18 cellular contexts compared by ENCODE assay signal in the genomic region with DNA sequence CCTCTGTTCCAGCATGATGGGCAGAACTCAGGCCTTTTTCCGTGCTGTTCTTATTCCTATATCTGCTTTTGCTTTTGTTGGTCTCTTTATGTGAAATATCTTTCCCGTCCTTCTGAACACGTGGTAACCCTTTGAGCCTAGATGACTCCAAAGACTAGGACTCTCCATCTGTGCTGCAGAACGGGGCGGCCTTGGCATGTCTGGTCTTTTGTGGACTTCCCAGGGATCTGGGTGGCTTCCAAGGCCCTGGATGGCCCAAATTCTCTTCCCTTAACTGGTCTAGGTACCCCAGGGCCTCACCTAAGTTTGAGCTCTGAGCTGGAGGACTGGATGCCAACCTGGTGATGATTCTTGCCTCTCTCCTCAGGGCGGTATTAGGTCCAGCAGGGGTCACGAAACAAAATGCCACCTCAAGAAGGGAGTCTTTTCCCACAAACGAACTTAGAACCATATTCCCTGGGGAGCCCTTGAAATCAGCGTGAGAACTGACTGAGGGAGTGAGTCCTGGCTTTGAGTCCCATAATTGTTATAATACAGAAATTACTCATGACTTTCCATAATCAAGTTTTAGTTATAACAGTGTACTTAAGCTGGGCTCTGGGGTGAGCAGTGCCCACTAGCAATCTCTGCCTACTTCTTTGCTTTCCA. TPM values are rescaled to one million over a fixed set of nuclear protein-coding genes. Genes with fewer than 3 reads are reported as not detected.
DNase-seq lines count a peak whose midpoint lies in the region; ATAC-seq and TF ChIP-seq lines count a peak whose summit lies in the region.
"Had no signal": no experiment of that assay in that cellular context is flagged by ENCODE, and none has a peak within 500 bp of the region (broad histone marks: within the 10 kb centered on the region; RNA-seq: fewer than 3 reads in every experiment).

No MANE protein-coding gene starts in this region.

- no peaks in the 10 kb centered on the region for H3K36me3 ChIP-seq in subcutaneous abdominal adipose tissue (ENCODE audit: control insufficient read depth in 5 of 5, insufficient read depth in 5 of 5, low read length in 5 of 5)
- H3K36me3 ChIP-seq: SJSA1 had no signal

- H3K4me3 ChIP-seq in cardiac fibroblast (replicated peaks in 1 of 2; ENCODE audit: low read depth in 2 of 2, low read length in 2 of 2): no peak overlapping the region
- no peak overlapping the region for H3K4me3 ChIP-seq in fibroblast of mammary gland (ENCODE audit: control insufficient read depth, low read depth, low read length)
- H3K4me3 ChIP-seq in subcutaneous abdominal adipose tissue (ENCODE audit: low read depth in 1 of 5, low read length in 5 of 5): no peak overlapping the region
- H3K4me3 ChIP-seq: SJSA1 had no signal

- H3K27me3 ChIP-seq in subcutaneous abdominal adipose tissue (ENCODE audit: control insufficient read depth in 5 of 5, insufficient read depth in 4 of 5, low read length in 5 of 5): peaks cover 0 to 3% (median 0%) of the 10 kb centered on the region in 5 donors
- H3K27me3 ChIP-seq: SJSA1 had no signal

- DNase-seq in G401 (ENCODE audit: low spot score) (peak; percentile 80), cardiac fibroblast (ENCODE audit: low read depth in 2 of 2) (peak; percentile 25 to 71), fibroblast of mammary gland (ENCODE audit: low read depth) (peak; percentile 34), NCI-H1417 (lab: John Stamatoyannopoulos, UW) (no peak)
- DNase-seq: CD8-positive, alpha-beta T cell; DND-41; Kasumi-1; MM.1S; NCI-H1092; NCI-H1436 treated with DMSO at 0.1 percent for 48 hours; NCI-H2029; NCI-H2227 treated with DMSO at 0.1 percent for 48 hours; NCI-H510A had no signal

- peak overlapping the region in 1 of 5 donors; percentile 95 for H3K9ac ChIP-seq in subcutaneous abdominal adipose tissue (ENCODE audit: low read length in 5 of 5)

- ATAC-seq in GM19452 (IDR thresholded peaks at IDR 0.05; ENCODE audit: unreplicated experiment): no peak
- ATAC-seq in HG03280 (IDR thresholded peaks at IDR 0.05; ENCODE audit: unreplicated experiment): no peak
- ATAC-seq: CD8-positive, alpha-beta T cell; HCT116 had no signal

- in situ Hi-C loops in G401 (cut with HindIII; ENCODE audit: low sequenced_read_pairs): no loop called here

- peak overlapping the region; percentile 79 for H3K27ac ChIP-seq in subcutaneous abdominal adipose tissue (ENCODE audit: low read depth, low read length)
- H3K27ac ChIP-seq: SJSA1 had no signal

- H3K4me1 ChIP-seq in subcutaneous abdominal adipose tissue (ENCODE audit: control insufficient read depth in 5 of 5, insufficient read depth in 5 of 5, low read length in 5 of 5): peaks cover 17 to 55% (median 49%) of the 10 kb centered on the region in 5 donors

- TF ChIP-seq CTCF in cardiac fibroblast (IDR thresholded peaks at IDR 0.05; ENCODE audit: low read depth, low read length) (no peak), fibroblast of mammary gland (conservative IDR thresholded peaks at IDR 0.05; ENCODE audit: control insufficient read depth, insufficient read depth, low read depth, low read length) (no peak)

- no peaks in the 10 kb centered on the region for H3K9me3 ChIP-seq in subcutaneous abdominal adipose tissue (ENCODE audit: control insufficient read depth in 5 of 5, low read length in 5 of 5)
- H3K9me3 ChIP-seq: SJSA1 had no signal

RNA-seq across cellular contexts. Expression of gene TLNRD1, which starts 13.8 kb away (rescaled TPM):
- total RNA-seq in G401 (2014; rRNA removed; shearing (Covaris generic)): 40.7 and 42.6 TPM in 2 replicates

RNA-seq across cellular contexts. Expression of gene MESD, which starts 25.0 kb away (rescaled TPM):
- 25.1 and 29.6 TPM in 2 replicates for total RNA-seq in G401 (2014; rRNA removed; shearing (Covaris generic))

Comparison
In these comparisons a context has a peak if more than half of its experiments do, and no peak if none do; other contexts are left out.
1. DNase-seq: peak in G401 (single experiment), cardiac fibroblast (2 of 2) and fibroblast of mammary gland (single experiment); none in NCI-H1417 (0 of 3).